14 cellular contexts compared by ENCODE assay signal in the genomic region with DNA sequence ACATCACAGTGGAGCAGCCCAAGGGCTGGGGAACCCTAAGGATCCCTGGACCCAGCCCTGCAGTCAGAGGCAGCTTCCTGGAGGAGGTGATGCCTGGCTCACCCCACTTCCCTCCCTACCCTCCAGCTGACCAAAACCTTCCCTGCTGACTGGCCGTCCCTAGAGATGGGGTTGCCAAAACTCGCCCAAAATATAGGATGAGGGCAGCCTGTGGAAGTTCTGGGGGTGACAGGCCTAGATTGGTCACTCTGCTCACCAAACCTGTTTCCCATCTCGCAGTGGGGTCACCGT. TPM values are rescaled to one million over a fixed set of nuclear protein-coding genes. Genes with fewer than 3 reads are reported as not detected.
A peak's percentile ranks its signal among the peaks of the same experiment; 100 is the strongest.
DNase-seq lines count a peak whose midpoint lies in the region; ATAC-seq and TF ChIP-seq lines count a peak whose summit lies in the region.
"Had no signal": no experiment of that assay in that cellular context is flagged by ENCODE, and none has a peak within 500 bp of the region (broad histone marks: within the 10 kb centered on the region; RNA-seq: fewer than 3 reads in every experiment).

No MANE protein-coding gene starts in this region.

- H3K4me3 ChIP-seq in gastroesophageal sphincter = no peak overlapping the region

- H3K27ac Mint-ChIP-seq in activated T-helper 17 cell treated with anti-CD3 and anti-CD28 coated beads, Interleukin-2, amount 50 U/mL, for 72 hours = peak overlapping the region; percentile 73
- peak overlapping the region; percentile 70 for H3K27ac Mint-ChIP-seq in stimulated activated effector memory CD8-positive, alpha-beta T cell treated with anti-CD3 and anti-CD28 coated beads, Interleukin-12 subunit alpha, Interleukin-12 subunit beta, amount 100 ng/mL, for 72 hours
- H3K27ac Mint-ChIP-seq: activated naive CD4-positive, alpha-beta T cell treated with anti-CD3 and anti-CD28 coated beads, Interleukin-2, amount 10 ng/mL, durations not matched to agents 7 days and 5 days; B cell had no signal

- no peak for TF ChIP-seq POLR2A in gastroesophageal sphincter (IDR thresholded peaks at IDR 0.05)

- in situ Hi-C loops in Caki2 (cut with HindIII; ENCODE audit: low pct_unique_long_range_greater_than_20kb, low sequenced_read_pairs) = no loop called here

- ATAC-seq in activated T-helper 17 cell treated with anti-CD3 and anti-CD28 coated beads, Interleukin-2, amount 50 U/mL, for 72 hours (replicated peaks) = no peak
- no peak for ATAC-seq in gastroesophageal sphincter
- no peak for ATAC-seq in stimulated activated effector memory CD8-positive, alpha-beta T cell treated with anti-CD3 and anti-CD28 coated beads, Interleukin-12 subunit alpha, Interleukin-12 subunit beta, amount 100 ng/mL, for 72 hours
- ATAC-seq: foreskin keratinocyte had no signal

- H3K4me1 Mint-ChIP-seq in activated T-helper 17 cell treated with anti-CD3 and anti-CD28 coated beads, Interleukin-2, amount 50 U/mL, for 72 hours = no peaks in the 10 kb centered on the region
- no peaks in the 10 kb centered on the region for H3K4me1 Mint-ChIP-seq in stimulated activated effector memory CD8-positive, alpha-beta T cell treated with anti-CD3 and anti-CD28 coated beads, Interleukin-12 subunit alpha, Interleukin-12 subunit beta, amount 100 ng/mL, for 72 hours
- H3K4me1 Mint-ChIP-seq: B cell, neural crest cell had no signal

- no peaks in the 10 kb centered on the region for H3K9me3 Mint-ChIP-seq in activated T-helper 17 cell treated with anti-CD3 and anti-CD28 coated beads, Interleukin-2, amount 50 U/mL, for 72 hours
- H3K9me3 Mint-ChIP-seq in stimulated activated effector memory CD8-positive, alpha-beta T cell treated with anti-CD3 and anti-CD28 coated beads, Interleukin-12 subunit alpha, Interleukin-12 subunit beta, amount 100 ng/mL, for 72 hours = no peaks in the 10 kb centered on the region
- H3K9me3 Mint-ChIP-seq: activated naive CD4-positive, alpha-beta T cell treated with anti-CD3 and anti-CD28 coated beads, Interleukin-2, amount 10 ng/mL, durations not matched to agents 7 days and 5 days; neural crest cell had no signal

- TF ChIP-seq EP300 in gastroesophageal sphincter (IDR thresholded peaks at IDR 0.05) = no peak

- 80% methylated on average over 1 of the region's 4 CpGs; no CpG with 5 or more reads in 1 of the 2 donors for WGBS in gastroesophageal sphincter (ENCODE audit: low coverage in 1 of 2), 2 donors

- no peak overlapping the region for H3K4me3 Mint-ChIP-seq in activated T-helper 17 cell treated with anti-CD3 and anti-CD28 coated beads, Interleukin-2, amount 50 U/mL, for 72 hours
- H3K4me3 Mint-ChIP-seq in stimulated activated effector memory CD8-positive, alpha-beta T cell treated with anti-CD3 and anti-CD28 coated beads, Interleukin-12 subunit alpha, Interleukin-12 subunit beta, amount 100 ng/mL, for 72 hours = no peak overlapping the region
- H3K4me3 Mint-ChIP-seq: activated naive CD4-positive, alpha-beta T cell treated with anti-CD3 and anti-CD28 coated beads, Interleukin-2, amount 10 ng/mL, durations not matched to agents 7 days and 5 days; B cell; neural crest cell had no signal

- no peaks in the 10 kb centered on the region for H3K27me3 Mint-ChIP-seq in activated T-helper 17 cell treated with anti-CD3 and anti-CD28 coated beads, Interleukin-2, amount 50 U/mL, for 72 hours
- H3K27me3 Mint-ChIP-seq: activated naive CD4-positive, alpha-beta T cell treated with anti-CD3 and anti-CD28 coated beads, Interleukin-2, amount 10 ng/mL, durations not matched to agents 7 days and 5 days; B cell had no signal

- DNase-seq in Caki2 (ENCODE audit: low read depth) = peak; percentile 29
- DNase-seq in stimulated activated effector memory CD8-positive, alpha-beta T cell treated with anti-CD3 and anti-CD28 coated beads, Interleukin-12 subunit alpha, Interleukin-12 subunit beta, amount 100 ng/mL, for 72 hours (ENCODE audit: low spot score in 2 of 2) = no peak
- DNase-seq in GF-D8 (lab: John Stamatoyannopoulos, UW) = no peak
- DNase-seq in activated gamma-delta T cell treated with Interleukin-2 at 50 U/mL for 16 hours = no peak
- DNase-seq in mucosa of gallbladder (ENCODE audit: low spot score) = no peak
- DNase-seq in effector CD4-positive, alpha-beta T cell = no peak
- DNase-seq: activated naive CD4-positive, alpha-beta T cell treated with anti-CD3 and anti-CD28 coated beads, Interleukin-2, amount 10 ng/mL, durations not matched to agents 7 days and 5 days; NCI-H187; NCI-H526 treated with DMSO at 0.1 percent for 48 hours had no signal

- H3K4me1 ChIP-seq in gastroesophageal sphincter = peaks cover 0 to 83% (median 46%) of the 10 kb centered on the region in 3 donors
- H3K4me1 ChIP-seq: foreskin keratinocyte had no signal

- H3K27me3 ChIP-seq in gastroesophageal sphincter = no peaks in the 10 kb centered on the region
- H3K27me3 ChIP-seq: foreskin keratinocyte had no signal

- H3K36me3 ChIP-seq in gastroesophageal sphincter = peaks cover 0 to 36% of the 10 kb centered on the region in 2 donors

- TF ChIP-seq CTCF in gastroesophageal sphincter (IDR thresholded peaks at IDR 0.05) = no peak

- H3K9me3 ChIP-seq in gastroesophageal sphincter = no peaks in the 10 kb centered on the region

- no peaks in the 10 kb centered on the region for H3K36me3 Mint-ChIP-seq in activated T-helper 17 cell treated with anti-CD3 and anti-CD28 coated beads, Interleukin-2, amount 50 U/mL, for 72 hours (ENCODE audit: low read depth)
- no peaks in the 10 kb centered on the region for H3K36me3 Mint-ChIP-seq in stimulated activated effector memory CD8-positive, alpha-beta T cell treated with anti-CD3 and anti-CD28 coated beads, Interleukin-12 subunit alpha, Interleukin-12 subunit beta, amount 100 ng/mL, for 72 hours
- H3K36me3 Mint-ChIP-seq: activated naive CD4-positive, alpha-beta T cell treated with anti-CD3 and anti-CD28 coated beads, Interleukin-2, amount 10 ng/mL, durations not matched to agents 7 days and 5 days had no signal

- H3K27ac ChIP-seq in gastroesophageal sphincter = peak overlapping the region in 3 of 4 donors; percentile 75 to 97 (median 80)
- H3K27ac ChIP-seq: foreskin keratinocyte had no signal

RNA-seq across cellular contexts. Expression of a gene that starts 35.0 kb away (rescaled TPM):
- total RNA-seq in Caki2 (2014; rRNA removed; shearing (Covaris generic); ENCODE audit: low replicate concordance) = 7.0 and 9.6 TPM in 2 replicates
- total RNA-seq in activated T-helper 17 cell treated with anti-CD3 and anti-CD28 coated beads, Interleukin-2, amount 50 U/mL, for 72 hours = 10 to 100 TPM; 15.4 to 18.7 TPM
- total RNA-seq in gastroesophageal sphincter = 10 to 100 TPM; 19.5 to 28.5 (median 26.9) TPM
- total RNA-seq in mucosa of gallbladder = 51.3 TPM
